1 cellular context compared by ENCODE assay signal in genomic region chr10:125132331-125132730, GRCh38.
TF ChIP-seq lines count a peak whose summit lies in the region.

No MANE protein-coding gene starts in this region.

TF ChIP-seq in WTC11, 78 proteins besides CTCF, POLR2A, EP300 and RAD21 (continued from another document):
- TF ChIP-seq PREB (CRISPR knock-in tag; IDR thresholded peaks at IDR 0.05; ENCODE audit: borderline replicate concordance), result no peak
- TF ChIP-seq IRF1 (CRISPR knock-in tag; IDR thresholded peaks at IDR 0.05), result no peak
- TF ChIP-seq GABPB1 (CRISPR knock-in tag; IDR thresholded peaks at IDR 0.05), result no peak
- no peak for TF ChIP-seq STAT6 (CRISPR knock-in tag; conservative IDR thresholded peaks at IDR 0.05; ENCODE audit: low read depth)
- TF ChIP-seq ZNF425 (CRISPR knock-in tag; conservative IDR thresholded peaks at IDR 0.05), result no peak
- TF ChIP-seq TEAD4 (CRISPR knock-in tag; IDR thresholded peaks at IDR 0.05), result no peak
- TF ChIP-seq E2F4 (CRISPR knock-in tag; IDR thresholded peaks at IDR 0.05; ENCODE audit: borderline replicate concordance, low read depth), result no peak
- TF ChIP-seq JUN (CRISPR knock-in tag; IDR thresholded peaks at IDR 0.05), result no peak
- TF ChIP-seq ZNF671 (CRISPR knock-in tag; IDR thresholded peaks at IDR 0.05), result no peak
- TF ChIP-seq ZNF416 (CRISPR knock-in tag; IDR thresholded peaks at IDR 0.05), result no peak
